28 cellular contexts compared by ENCODE assay signal in the genomic region with DNA sequence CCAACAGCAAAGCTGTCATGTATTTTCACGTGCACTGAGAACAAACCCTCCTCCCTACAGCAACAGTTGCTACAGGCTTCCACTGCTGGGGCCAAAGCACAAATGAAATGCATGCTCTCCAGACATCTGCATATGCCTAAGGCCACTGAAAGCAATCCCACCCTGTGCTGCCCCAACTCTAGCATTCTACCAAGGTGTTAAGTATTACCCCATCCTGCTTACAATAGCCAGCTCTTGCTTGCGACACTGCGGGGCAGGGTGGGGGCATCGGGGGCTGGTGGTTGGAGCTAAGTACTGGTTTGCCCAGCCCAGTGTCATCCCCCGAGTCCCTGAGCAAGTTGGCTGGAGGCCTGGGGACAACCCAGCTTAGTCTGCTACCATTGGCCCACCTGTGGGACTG.
"Had no signal": no experiment of that assay in that cellular context is flagged by ENCODE, and none has a peak within 500 bp of the region (broad histone marks: within the 10 kb centered on the region; RNA-seq: fewer than 3 reads in every experiment).

No MANE protein-coding gene starts in this region.

- H3K4me2 ChIP-seq: SK-N-SH had no signal

- FAIRE-seq: TTC549 had no signal

- H3K27me3 ChIP-seq: ascending aorta, cardiac muscle cell, Peyer's patch, SJSA1 had no signal

- H3K4me1 ChIP-seq: ascending aorta, Peyer's patch, SJSA1 had no signal

- ATAC-seq: activated CD4-positive, alpha-beta T cell treated with anti-CD3 and anti-CD28 coated beads for 36 hours; activated CD4-positive, CD25-positive, alpha-beta regulatory T cell treated with anti-CD3 and anti-CD28 coated beads, Interleukin-2, amount 50 U/mL, for 24 hours; activated CD8-positive, alpha-beta T cell treated with anti-CD3 and anti-CD28 coated beads, Interleukin-2, amount 10 ng/mL, durations not matched to agents 7 days and 5 days; PC-3 had no signal

- H3K9me3 ChIP-seq: ascending aorta, SJSA1, SK-N-SH had no signal

- H3K9ac ChIP-seq: SK-N-SH had no signal

- H3K36me3 ChIP-seq: ascending aorta, cardiac muscle cell, Peyer's patch, SJSA1 had no signal

- H3K4me3 ChIP-seq: ascending aorta, cardiac muscle cell, Peyer's patch, SJSA1 had no signal

- H3K27ac ChIP-seq: ascending aorta, cardiac muscle cell, Peyer's patch, SJSA1 had no signal

- DNase-seq: activated CD4-positive, alpha-beta T cell treated with anti-CD3 and anti-CD28 coated beads for 36 hours; activated CD4-positive, alpha-beta T cell treated with anti-CD3 and anti-CD28 coated beads, Interleukin-2, amount 10 ng/mL, durations not matched to agents 7 days and 5 days; activated CD4-positive, alpha-beta T cell treated with anti-CD3 and anti-CD28 coated beads, Interleukin-2, amount 50 U/mL, for 48 hours; activated CD8-positive, alpha-beta T cell treated with anti-CD3 and anti-CD28 coated beads, Interleukin-2, amount 10 ng/mL, durations not matched to agents 7 days and 5 days; activated gamma-delta T cell; activated naive CD4-positive, alpha-beta T cell treated with Interleukin-2 at 50 U/mL for 16 hours; activated naive CD8-positive, alpha-beta T cell treated with anti-CD3 and anti-CD28 coated beads, Interleukin-2, amount 10 ng/mL, durations not matched to agents 7 days and 5 days; activated T-cell treated with anti-CD3 and anti-CD28 coated beads, Interleukin-2, amount 50 U/mL, for 24 hours; amygdala; NCI-H1092 treated with DMSO at 0.1 percent for 48 hours; NCI-H1417 treated with DMSO at 0.1 percent for 48 hours; NCI-H187 treated with DMSO at 0.1 percent for 48 hours; NCI-H2081 treated with DMSO at 0.1 percent for 48 hours; NCI-H226; NCI-H446 treated with DMSO at 0.1 percent for 48 hours; NCI-H524; NCI-H69; NCI-H82; PC-3; RPMI8226; SHP77 treated with DMSO at 0.1 percent for 48 hours; SK-N-SH had no signal
